In genomic region chr2:120252207-120253020, GRCh38 we compare ENCODE assay signal across 1 cellular context.
TF ChIP-seq lines count a peak whose summit lies in the region.

Gene RALB, plus strand, starts transcription at chr2:120252852. Its CDS starts 25,813 bp downstream, at chr2:120278665.

TF ChIP-seq in HepG2, 621 proteins besides CTCF, POLR2A, EP300 and RAD21 (continued from another document and continues in another):
- TF ChIP-seq RXRB (CRISPR knock-in tag; IDR thresholded peaks at IDR 0.05; ENCODE audit: borderline replicate concordance): no peak
- no peak for TF ChIP-seq SKI (IDR thresholded peaks at IDR 0.05; ENCODE audit: partially characterized antibody)
- no peak for TF ChIP-seq ZNF850 (CRISPR knock-in tag; conservative IDR thresholded peaks at IDR 0.05)
- no peak for TF ChIP-seq JUN (CRISPR knock-in tag; IDR thresholded peaks at IDR 0.05)
- no peak for TF ChIP-seq JDP2 (CRISPR knock-in tag; IDR thresholded peaks at IDR 0.05; ENCODE audit: borderline replicate concordance)
- no peak for TF ChIP-seq HES4 (CRISPR knock-in tag; IDR thresholded peaks at IDR 0.05; ENCODE audit: borderline replicate concordance)
- TF ChIP-seq ELK4 (CRISPR knock-in tag; IDR thresholded peaks at IDR 0.05; ENCODE audit: borderline replicate concordance): no peak
- TF ChIP-seq KLF13 (CRISPR knock-in tag; IDR thresholded peaks at IDR 0.05): no peak
- TF ChIP-seq PRDM4 (CRISPR knock-in tag; IDR thresholded peaks at IDR 0.05; ENCODE audit: borderline replicate concordance): no peak
- TF ChIP-seq RARA (CRISPR knock-in tag; IDR thresholded peaks at IDR 0.05): no peak; the same call in 1 of the 2 replicates
- no peak for TF ChIP-seq FOXO1 (CRISPR knock-in tag; IDR thresholded peaks at IDR 0.05)
- TF ChIP-seq ZEB1 (IDR thresholded peaks at IDR 0.05; ENCODE audit: insufficient replicate concordance, low read depth): no peak
- TF ChIP-seq PAWR (CRISPR knock-in tag; IDR thresholded peaks at IDR 0.05; ENCODE audit: borderline replicate concordance): no peak
- TF ChIP-seq HMGA1 (CRISPR knock-in tag; conservative IDR thresholded peaks at IDR 0.05): no peak
- no peak for TF ChIP-seq BCL3 (CRISPR knock-in tag; IDR thresholded peaks at IDR 0.05)
- no peak for TF ChIP-seq ZFP36 (IDR thresholded peaks at IDR 0.05; ENCODE audit: borderline replicate concordance, low read depth, low read length, partially characterized antibody)
- no peak for TF ChIP-seq MEF2D (CRISPR knock-in tag; IDR thresholded peaks at IDR 0.05)
- no peak for TF ChIP-seq ZFP91 (CRISPR knock-in tag; IDR thresholded peaks at IDR 0.05; ENCODE audit: borderline replicate concordance)
- no peak for TF ChIP-seq ZNF569 (CRISPR knock-in tag; IDR thresholded peaks at IDR 0.05; ENCODE audit: borderline replicate concordance)
- TF ChIP-seq ZNF224 (CRISPR knock-in tag; IDR thresholded peaks at IDR 0.05): no peak
- TF ChIP-seq HNRNPUL1 (IDR thresholded peaks at IDR 0.05; ENCODE audit: low read depth, low read length): no peak
- TF ChIP-seq TBL1XR1 (IDR thresholded peaks at IDR 0.05; ENCODE audit: borderline replicate concordance, low read length, partially characterized antibody): no peak
- TF ChIP-seq TOE1 (CRISPR knock-in tag; IDR thresholded peaks at IDR 0.05): no peak
- no peak for TF ChIP-seq ZBTB1 (CRISPR knock-in tag; IDR thresholded peaks at IDR 0.05; ENCODE audit: borderline replicate concordance)
- TF ChIP-seq MATR3 (CRISPR knock-in tag; IDR thresholded peaks at IDR 0.05): no peak
- TF ChIP-seq ARID2 (CRISPR knock-in tag; IDR thresholded peaks at IDR 0.05; ENCODE audit: borderline replicate concordance): no peak
- TF ChIP-seq FLYWCH1 (CRISPR knock-in tag; IDR thresholded peaks at IDR 0.05): no peak
- no peak for TF ChIP-seq ZNF761 (CRISPR knock-in tag; conservative IDR thresholded peaks at IDR 0.05)
- no peak for TF ChIP-seq ATF3 (CRISPR knock-in tag; IDR thresholded peaks at IDR 0.05)
- peak; percentile 51 for TF ChIP-seq SPEN (CRISPR knock-in tag; IDR thresholded peaks at IDR 0.05; ENCODE audit: low read depth)
- no peak for TF ChIP-seq ZNF746 (CRISPR knock-in tag; IDR thresholded peaks at IDR 0.05)
- peak; percentile 60 for TF ChIP-seq ZNF605 (CRISPR knock-in tag; IDR thresholded peaks at IDR 0.05)
- 0 out of 2 replicates have a peak, but pooled peaks have one; percentile 21 for TF ChIP-seq MEIS1 (CRISPR knock-in tag; IDR thresholded peaks at IDR 0.05; ENCODE audit: borderline replicate concordance)
- TF ChIP-seq HDAC1 (CRISPR knock-in tag; IDR thresholded peaks at IDR 0.05): peak; percentile 73
- TF ChIP-seq ATF4 (CRISPR knock-in tag; IDR thresholded peaks at IDR 0.05): no peak; a peak in 1 of 4 replicates
- TF ChIP-seq RBFOX2 (IDR thresholded peaks at IDR 0.05; ENCODE audit: low read depth, low read length): peak; percentile 72; the same call in 1 of the 2 replicates
- TF ChIP-seq ZNF431 (CRISPR knock-in tag; IDR thresholded peaks at IDR 0.05; ENCODE audit: borderline replicate concordance, low read depth): no peak
- peak; percentile 57 for TF ChIP-seq TFDP1 (CRISPR knock-in tag; IDR thresholded peaks at IDR 0.05; ENCODE audit: borderline replicate concordance)
- TF ChIP-seq ZNF670 (CRISPR knock-in tag; IDR thresholded peaks at IDR 0.05; ENCODE audit: borderline replicate concordance): no peak
- TF ChIP-seq PATZ1 (CRISPR knock-in tag; IDR thresholded peaks at IDR 0.05): peak; percentile 64; the same call in 1 of the 2 replicates
- no peak; the same call in 1 of the 2 replicates for TF ChIP-seq CBX5 (CRISPR knock-in tag; IDR thresholded peaks at IDR 0.05; ENCODE audit: borderline replicate concordance)
- TF ChIP-seq KLF6 (CRISPR knock-in tag; IDR thresholded peaks at IDR 0.05): no peak
- peak; percentile 57; the same call in 1 of the 2 replicates for TF ChIP-seq ATF7-NPFF (CRISPR knock-in tag; IDR thresholded peaks at IDR 0.05; ENCODE audit: low read depth)
- no peak for TF ChIP-seq DNMT1 (CRISPR knock-in tag; IDR thresholded peaks at IDR 0.05)
- TF ChIP-seq PRDM15 (CRISPR knock-in tag; IDR thresholded peaks at IDR 0.05): no peak
- TF ChIP-seq ZC3H4 (CRISPR knock-in tag; IDR thresholded peaks at IDR 0.05; ENCODE audit: borderline replicate concordance): no peak
- TF ChIP-seq MTF1 (CRISPR knock-in tag; IDR thresholded peaks at IDR 0.05): no peak
- no peak for TF ChIP-seq GATA4 (IDR thresholded peaks at IDR 0.05; ENCODE audit: borderline replicate concordance, low read depth)
- no peak; the same call in 1 of the 2 replicates for TF ChIP-seq ZNF747 (CRISPR knock-in tag; IDR thresholded peaks at IDR 0.05; ENCODE audit: borderline replicate concordance)
- no peak for TF ChIP-seq HNF4G (IDR thresholded peaks at IDR 0.05; ENCODE audit: borderline replicate concordance, low read depth, low read length)
- TF ChIP-seq HNF4G (CRISPR knock-in tag; IDR thresholded peaks at IDR 0.05; ENCODE audit: borderline replicate concordance, low read depth): no peak
- TF ChIP-seq SNAI1 (CRISPR knock-in tag; IDR thresholded peaks at IDR 0.05; ENCODE audit: borderline replicate concordance): no peak
- no peak for TF ChIP-seq ATF7 (IDR thresholded peaks at IDR 0.05)
- TF ChIP-seq ATF7 (CRISPR knock-in tag; IDR thresholded peaks at IDR 0.05): no peak
- peak; percentile 30; the same call in 1 of the 2 replicates for TF ChIP-seq HOMEZ (CRISPR knock-in tag; IDR thresholded peaks at IDR 0.05; ENCODE audit: low read depth)
- no peak for TF ChIP-seq ZBTB21 (CRISPR knock-in tag; IDR thresholded peaks at IDR 0.05)
- TF ChIP-seq ZNF766 (CRISPR knock-in tag; IDR thresholded peaks at IDR 0.05; ENCODE audit: borderline replicate concordance): no peak
